Comparison of ENCODE assay signal across 15 cellular contexts in the genomic region with DNA sequence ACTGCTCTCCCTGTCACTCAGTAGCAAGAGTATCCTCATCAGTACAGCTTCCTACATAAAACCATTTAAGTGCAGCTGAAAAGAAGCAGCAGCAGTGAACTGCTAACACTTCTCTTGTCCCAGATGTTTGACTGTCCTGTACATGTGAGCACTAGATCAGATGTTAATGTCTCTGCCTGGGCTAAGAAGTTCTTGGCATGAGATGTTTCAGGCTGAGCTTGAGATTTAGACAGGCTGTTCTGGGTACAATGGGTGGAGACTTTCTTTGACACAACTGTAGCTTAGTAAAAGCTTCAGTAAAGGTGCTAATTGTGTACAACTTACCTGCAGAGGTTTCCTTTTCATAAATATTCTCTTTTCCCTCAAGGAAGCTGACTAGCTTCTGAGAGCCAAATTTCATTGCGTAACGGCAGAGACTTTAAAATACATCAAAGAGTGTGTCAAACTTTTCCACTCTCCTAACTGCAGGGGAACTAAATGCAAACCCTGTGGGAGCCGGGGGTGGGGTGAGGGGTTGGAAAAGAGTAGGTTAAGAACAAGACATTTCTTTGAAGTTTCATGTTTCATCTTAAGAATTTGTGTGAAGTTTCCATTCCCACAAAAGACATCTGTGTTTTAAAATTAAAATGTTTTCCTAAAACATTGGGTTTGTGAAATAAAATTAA.
A peak's percentile ranks its signal among the peaks of the same experiment; 100 is the strongest.
DNase-seq lines count a peak whose midpoint lies in the region; ATAC-seq and TF ChIP-seq lines count a peak whose summit lies in the region.
"Had no signal": no experiment of that assay in that cellular context is flagged by ENCODE, and none has a peak within 500 bp of the region (broad histone marks: within the 10 kb centered on the region; RNA-seq: fewer than 3 reads in every experiment).

No MANE protein-coding gene starts in this region.

- peak overlapping the region; percentile 46 for H2AFZ ChIP-seq in ACC112 (ENCODE audit: low read length, unreplicated experiment)
- no peak overlapping the region for H2AFZ ChIP-seq in mesenchymal stem cell (ENCODE audit: low read depth, low read length)

- H3K36me3 ChIP-seq in ACC112 (ENCODE audit: insufficient read depth, low read length), result no peaks in the 10 kb centered on the region
- H3K36me3 ChIP-seq in mesenchymal stem cell (ENCODE audit: control insufficient read depth in 1 of 2, insufficient read depth in 2 of 2, low read depth in 1 of 2, low read length in 2 of 2), result no peaks in the 10 kb centered on the region
- H3K36me3 ChIP-seq: MG63, SJCRH30, transverse colon had no signal

- DNase-seq in cardiac fibroblast (ENCODE audit: low read depth in 2 of 2), result peak; percentile 48 to 58
- peak; percentile 28 for DNase-seq in mesenchymal stem cell
- DNase-seq in NCI-H1436 treated with DMSO at 0.1 percent for 48 hours (lab: John Stamatoyannopoulos, UW), result no peak
- no peak for DNase-seq in GM19238 (ENCODE audit: insufficient read length, low spot score)
- DNase-seq: islet precursor cell; MG63; mucosa of descending colon; NCI-H2171; stimulated activated CD8-positive, alpha-beta memory T cell treated with anti-CD3 and anti-CD28 coated beads, Interleukin-4, amount 100 ng/mL, for 48 hours; transverse colon had no signal

- no peak overlapping the region for H3K18ac ChIP-seq in mesenchymal stem cell (ENCODE audit: low read depth in 1 of 2, low read length in 2 of 2)

- no peak for TF ChIP-seq CTCF in cardiac fibroblast (IDR thresholded peaks at IDR 0.05; ENCODE audit: low read depth, low read length)

- H2BK12ac ChIP-seq in mesenchymal stem cell (ENCODE audit: low read length in 2 of 2), result no peak overlapping the region

- H3K27ac ChIP-seq in ACC112 (ENCODE audit: low read depth, low read length) (no peak overlapping the region), mesenchymal stem cell (ENCODE audit: low read length, poor library complexity, severe bottlenecking) (no peak overlapping the region)
- H3K27ac ChIP-seq: SJCRH30, transverse colon had no signal

- WGBS in mesenchymal stem cell, result no CpG with 5 or more reads among the region's 3 CpGs

- no peaks in the 10 kb centered on the region for H3K79me1 ChIP-seq in mesenchymal stem cell (replicated peaks; ENCODE audit: low read length, poor library complexity, severe bottlenecking)

- no peaks in the 10 kb centered on the region for H3K79me2 ChIP-seq in ACC112 (ENCODE audit: control insufficient read depth, insufficient read depth, low read length, unreplicated experiment)

- no peak overlapping the region for H3K4ac ChIP-seq in mesenchymal stem cell (ENCODE audit: low read depth in 1 of 2, low read length in 2 of 2)

- H3K27me3 ChIP-seq in ACC112 (ENCODE audit: insufficient read depth, low read length) (no peaks in the 10 kb centered on the region), mesenchymal stem cell (ENCODE audit: control insufficient read depth in 1 of 2, insufficient read depth in 1 of 2, low read length in 2 of 2) (no peaks in the 10 kb centered on the region)
- H3K27me3 ChIP-seq: MG63 had no signal

- peak; percentile 2; the same call in 1 of the 2 replicates for TF ChIP-seq RAD21 in Ishikawa (IDR thresholded peaks at IDR 0.05; ENCODE audit: low read depth)

- no peak overlapping the region for H3K23ac ChIP-seq in mesenchymal stem cell (ENCODE audit: low read length in 2 of 2)

- H2AK5ac ChIP-seq in mesenchymal stem cell (ENCODE audit: low read length, severe bottlenecking), result no peak overlapping the region

- no peak overlapping the region for H3K4me2 ChIP-seq in mesenchymal stem cell (ENCODE audit: low read length, poor library complexity, severe bottlenecking)

- TF ChIP-seq EP300 in Ishikawa (IDR thresholded peaks at IDR 0.05; ENCODE audit: borderline replicate concordance), result peak; percentile 67

- no peak overlapping the region for H2BK120ac ChIP-seq in mesenchymal stem cell (ENCODE audit: low read depth, low read length)

- no peak overlapping the region for H3K14ac ChIP-seq in mesenchymal stem cell (ENCODE audit: low read length in 2 of 2)

- H4K91ac ChIP-seq in mesenchymal stem cell (ENCODE audit: low read length), result no peak overlapping the region

- no peaks in the 10 kb centered on the region for H3K9me3 ChIP-seq in mesenchymal stem cell (ENCODE audit: control insufficient read depth, low read length)
- H3K9me3 ChIP-seq: MG63, mucosa of descending colon, SJCRH30, transverse colon had no signal

- no peak overlapping the region for H3K9ac ChIP-seq in mesenchymal stem cell (ENCODE audit: low read length)

- no peak overlapping the region for H2BK15ac ChIP-seq in mesenchymal stem cell (ENCODE audit: low read depth, poor library complexity, severe bottlenecking)

- no peak overlapping the region for H2BK5ac ChIP-seq in mesenchymal stem cell (ENCODE audit: low read depth, low read length, poor library complexity, severe bottlenecking)

- no peak overlapping the region for H4K8ac ChIP-seq in mesenchymal stem cell (ENCODE audit: low read length)

- no peak overlapping the region for H3K4me3 ChIP-seq in ACC112 (ENCODE audit: low read depth, low read length)
- H3K4me3 ChIP-seq in cardiac fibroblast (replicated peaks in 1 of 2; ENCODE audit: low read depth in 2 of 2, low read length in 2 of 2), result no peak overlapping the region
- no peak overlapping the region for H3K4me3 ChIP-seq in mesenchymal stem cell (ENCODE audit: insufficient read depth in 1 of 2, low read depth in 1 of 2, low read length in 2 of 2)
- H3K4me3 ChIP-seq: MG63, mucosa of descending colon, SJCRH30, transverse colon had no signal

- peaks cover 20% of the 10 kb centered on the region for H3K4me1 ChIP-seq in ACC112 (ENCODE audit: control insufficient read depth, insufficient read depth, low read length, unreplicated experiment)
- no peaks in the 10 kb centered on the region for H3K4me1 ChIP-seq in mesenchymal stem cell (ENCODE audit: control insufficient read depth, insufficient read depth, low read depth, low read length)
- H3K4me1 ChIP-seq: transverse colon had no signal

- no peak for ATAC-seq in GM19395 (IDR thresholded peaks at IDR 0.05; ENCODE audit: unreplicated experiment)
- ATAC-seq in GM18858 (IDR thresholded peaks at IDR 0.05; ENCODE audit: unreplicated experiment), result no peak
- ATAC-seq: mucosa of descending colon had no signal

TF ChIP-seq in Ishikawa, 13 proteins besides CTCF, POLR2A, EP300 and RAD21:
- peak; percentile 97 for TF ChIP-seq CEBPB (IDR thresholded peaks at IDR 0.05)
- TF ChIP-seq TCF12 (IDR thresholded peaks at IDR 0.05; ENCODE audit: low read depth), result no peak
- peak; percentile 71 for TF ChIP-seq NFIC (IDR thresholded peaks at IDR 0.05)
- TF ChIP-seq EGR1 (IDR thresholded peaks at IDR 0.05), result peak; percentile 36; the same call in 1 of the 2 replicates
- TF ChIP-seq FOXM1 (IDR thresholded peaks at IDR 0.05; ENCODE audit: borderline replicate concordance, low read depth), result peak; percentile 66
- TF ChIP-seq, protein P1, sequence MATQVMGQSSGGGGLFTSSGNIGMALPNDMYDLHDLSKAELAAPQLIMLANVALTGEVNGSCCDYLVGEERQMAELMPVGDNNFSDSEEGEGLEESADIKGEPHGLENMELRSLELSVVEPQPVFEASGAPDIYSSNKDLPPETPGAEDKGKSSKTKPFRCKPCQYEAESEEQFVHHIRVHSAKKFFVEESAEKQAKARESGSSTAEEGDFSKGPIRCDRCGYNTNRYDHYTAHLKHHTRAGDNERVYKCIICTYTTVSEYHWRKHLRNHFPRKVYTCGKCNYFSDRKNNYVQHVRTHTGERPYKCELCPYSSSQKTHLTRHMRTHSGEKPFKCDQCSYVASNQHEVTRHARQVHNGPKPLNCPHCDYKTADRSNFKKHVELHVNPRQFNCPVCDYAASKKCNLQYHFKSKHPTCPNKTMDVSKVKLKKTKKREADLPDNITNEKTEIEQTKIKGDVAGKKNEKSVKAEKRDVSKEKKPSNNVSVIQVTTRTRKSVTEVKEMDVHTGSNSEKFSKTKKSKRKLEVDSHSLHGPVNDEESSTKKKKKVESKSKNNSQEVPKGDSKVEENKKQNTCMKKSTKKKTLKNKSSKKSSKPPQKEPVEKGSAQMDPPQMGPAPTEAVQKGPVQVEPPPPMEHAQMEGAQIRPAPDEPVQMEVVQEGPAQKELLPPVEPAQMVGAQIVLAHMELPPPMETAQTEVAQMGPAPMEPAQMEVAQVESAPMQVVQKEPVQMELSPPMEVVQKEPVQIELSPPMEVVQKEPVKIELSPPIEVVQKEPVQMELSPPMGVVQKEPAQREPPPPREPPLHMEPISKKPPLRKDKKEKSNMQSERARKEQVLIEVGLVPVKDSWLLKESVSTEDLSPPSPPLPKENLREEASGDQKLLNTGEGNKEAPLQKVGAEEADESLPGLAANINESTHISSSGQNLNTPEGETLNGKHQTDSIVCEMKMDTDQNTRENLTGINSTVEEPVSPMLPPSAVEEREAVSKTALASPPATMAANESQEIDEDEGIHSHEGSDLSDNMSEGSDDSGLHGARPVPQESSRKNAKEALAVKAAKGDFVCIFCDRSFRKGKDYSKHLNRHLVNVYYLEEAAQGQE (IDR thresholded peaks at IDR 0.05; ENCODE audit: low read depth), result no peak

Comparison
In these comparisons a context has a peak if more than half of its experiments do, and no peak if none do; other contexts are left out.
1. DNase-seq: peak in cardiac fibroblast (2 of 2) and mesenchymal stem cell (single experiment); none in NCI-H1436 treated with DMSO at 0.1 percent for 48 hours (single experiment) and GM19238 (single experiment).